8 cellular contexts compared by ENCODE assay signal in genomic region chr6:26045939-26046368, GRCh38. TPM values are rescaled to one million over a fixed set of nuclear protein-coding genes. Genes with fewer than 3 reads are reported as not detected.
A peak's percentile ranks its signal among the peaks of the same experiment; 100 is the strongest.
DNase-seq lines count a peak whose midpoint lies in the region; ATAC-seq and TF ChIP-seq lines count a peak whose summit lies in the region.

No MANE protein-coding gene starts in this region.

- peak overlapping the region in 3 of 4 donors; percentile 94 to 98 (median 95) for H3K4me3 Mint-ChIP-seq in IgD-negative memory B cell
- peak overlapping the region; percentile 72 for H3K4me3 Mint-ChIP-seq in mesothelial cell of epicardium

- TF ChIP-seq POLR2A in adrenal gland (IDR thresholded peaks at IDR 0.05): no peak

- H3K27ac Mint-ChIP-seq in IgD-negative memory B cell (peak overlapping the region; percentile 43 to 98 (median 96)), mesothelial cell of epicardium (peak overlapping the region; percentile 91)

- H3K4me1 Mint-ChIP-seq in IgD-negative memory B cell: peaks cover 11 to 19% (median 13%) of the 10 kb centered on the region in 3 donors
- H3K4me1 Mint-ChIP-seq in mesothelial cell of epicardium: peaks cover 21% of the 10 kb centered on the region

- H3K4me3 ChIP-seq in adrenal gland: no peak overlapping the region

- 37 to 46% (median 41%) methylated on average over 5 of the region's 5 CpGs for WGBS in adrenal gland, 4 donors

- intact Hi-C loops in adrenal gland (cut with DNase I) (no loop called here), posterior cingulate gyrus (cut with DNase I) (no loop called here)

- no peaks in the 10 kb centered on the region for H3K36me3 ChIP-seq in adrenal gland (replicated peaks in 1 of 2)

- peaks cover 4 to 15% of the 10 kb centered on the region in 2 donors for H3K4me1 ChIP-seq in adrenal gland (replicated peaks in 1 of 2)

- H3K36me3 Mint-ChIP-seq in IgD-negative memory B cell (no peaks in the 10 kb centered on the region), mesothelial cell of epicardium (peaks cover 2% of the 10 kb centered on the region)

- peak overlapping the region in 3 of 5 donors; percentile 63 to 98 (median 98) for H3K27ac ChIP-seq in adrenal gland

- H3K9me3 Mint-ChIP-seq in IgD-negative memory B cell (no peaks in the 10 kb centered on the region), mesothelial cell of epicardium (no peaks in the 10 kb centered on the region)

- peaks cover 1% of the 10 kb centered on the region for H3K27me3 Mint-ChIP-seq in IgD-negative memory B cell
- H3K27me3 Mint-ChIP-seq in mesothelial cell of epicardium (ENCODE audit: low read depth): no peaks in the 10 kb centered on the region

- no peaks in the 10 kb centered on the region for H3K27me3 ChIP-seq in adrenal gland

- no peak for ATAC-seq in HG02642 (IDR thresholded peaks at IDR 0.05; ENCODE audit: poor library complexity, unreplicated experiment)
- ATAC-seq in GM21381 (IDR thresholded peaks at IDR 0.05; ENCODE audit: unreplicated experiment): no peak

- DNase-seq in DMS53 treated with DMSO at 0.1 percent for 48 hours (lab: John Stamatoyannopoulos, UW; ENCODE audit: unreplicated experiment): peak; percentile 67
- DNase-seq in adrenal gland: no peak
- DNase-seq in mesothelial cell of epicardium (ENCODE audit: low spot score in 2 of 2, unreplicated experiment in 2 of 2): no peak
- no peak for DNase-seq in posterior cingulate gyrus
- no peak for DNase-seq in NCI-H2029 treated with DMSO at 0.1 percent for 48 hours (lab: John Stamatoyannopoulos, UW)

- no peaks in the 10 kb centered on the region for H3K9me3 ChIP-seq in adrenal gland (replicated peaks in 1 of 3)

- TF ChIP-seq CTCF in adrenal gland (IDR thresholded peaks at IDR 0.05) (no peak), mesothelial cell of epicardium (IDR thresholded peaks at IDR 0.05; ENCODE audit: unreplicated experiment) (no peak)

RNA-seq across cellular contexts. Expression of gene HFE, which starts 41.3 kb away (rescaled TPM):
- polyA plus RNA-seq in IgD-negative memory B cell (7.2 TPM), adrenal gland (10 to 100 TPM in 1 of 3 donors, 1 to 10 TPM in 2; 6.2 to 15.9 (median 6.4) TPM)
- total RNA-seq in adrenal gland (10 to 100 TPM; 12.9 to 32.1 (median 23.6) TPM), mesothelial cell of epicardium (7.0 to 8.3 TPM (median 8.3 TPM) in 3 replicates)
